ENCODE assay signal across 15 cellular contexts in genomic region chr12:115216300-115216699, GRCh38.
DNase-seq lines count a peak whose midpoint lies in the region; ATAC-seq and TF ChIP-seq lines count a peak whose summit lies in the region.
"Had no signal": no experiment of that assay in that cellular context is flagged by ENCODE, and none has a peak within 500 bp of the region (broad histone marks: within the 10 kb centered on the region; RNA-seq: fewer than 3 reads in every experiment).

No MANE protein-coding gene starts in this region.

- H3K79me2 ChIP-seq in PC-3 (ENCODE audit: low read length) (no peaks in the 10 kb centered on the region), trophoblast cell (ENCODE audit: control insufficient read depth, insufficient read depth, low read length, poor library complexity) (no peaks in the 10 kb centered on the region)

- H3F3A ChIP-seq in PC-3 (ENCODE audit: low read length, unreplicated experiment) = no peaks in the 10 kb centered on the region

- no CpG with 5 or more reads among the region's 5 CpGs for WGBS in trophoblast cell (ENCODE audit: extremely low coverage, insufficient coverage, insufficient read length)

- POLR2A ChIA-PET in PC-3 (lab: Charles Lee; ENCODE audit: unreplicated experiment) = no interaction called here

- H3K18ac ChIP-seq in trophoblast cell (ENCODE audit: low read length) = no peak overlapping the region

- H3K36me3 ChIP-seq in PC-3 (ENCODE audit: low read depth, low read length) (no peaks in the 10 kb centered on the region), trophoblast cell (ENCODE audit: control insufficient read depth in 1 of 2, insufficient read depth in 2 of 2, low read length in 2 of 2) (no peaks in the 10 kb centered on the region)
- H3K36me3 ChIP-seq: BLaER1 treated with 17β-estradiol and CSF1 and Interleukin-3, amounts not matched to agents 10 nM and 100 nM had no signal

- H3K9me3 ChIP-seq in PC-3 (ENCODE audit: low read length) (no peaks in the 10 kb centered on the region), trophoblast cell (ENCODE audit: insufficient read depth, low read depth, low read length) (no peaks in the 10 kb centered on the region)

- ATAC-seq in PC-3 (no peak), foreskin keratinocyte (peak; percentile 51), GM18873 (IDR thresholded peaks at IDR 0.05; ENCODE audit: low FRiP score, unreplicated experiment) (no peak)
- ATAC-seq: HCT116, HepG2 had no signal

- no peak overlapping the region for H4K91ac ChIP-seq in trophoblast cell (ENCODE audit: low read depth, low read length)

- BruUV-seq in PC-3 (replicated peaks; lab: Mats Ljungman, UMichigan) = no TSS peak

- no peak overlapping the region for H4K8ac ChIP-seq in trophoblast cell (ENCODE audit: low read depth, low read length)

- H2BK12ac ChIP-seq in trophoblast cell (ENCODE audit: low read length) = no peak overlapping the region

- H3K23ac ChIP-seq in trophoblast cell (ENCODE audit: low read length) = no peak overlapping the region

- no peak overlapping the region for H4K12ac ChIP-seq in trophoblast cell (ENCODE audit: low read depth, low read length)

- H3K9ac ChIP-seq in PC-3 (ENCODE audit: low read length) (no peak overlapping the region), trophoblast cell (ENCODE audit: low read length) (no peak overlapping the region)
- H3K9ac ChIP-seq: BLaER1 treated with 17β-estradiol and CSF1 and Interleukin-3, amounts not matched to agents 10 nM and 100 nM; GM23248 had no signal

- H4K20me1 ChIP-seq in PC-3 (ENCODE audit: low read length) = no peaks in the 10 kb centered on the region
- H4K20me1 ChIP-seq: BLaER1 treated with 17β-estradiol and CSF1 and Interleukin-3, amounts not matched to agents 10 nM and 100 nM had no signal

- intact Hi-C loops in PC-3 (cut with micrococcal nuclease) = no loop called here

- no peaks in the 10 kb centered on the region for H3K4me1 ChIP-seq in PC-3 (ENCODE audit: insufficient read depth, low read length)
- no peaks in the 10 kb centered on the region for H3K4me1 ChIP-seq in foreskin keratinocyte
- H3K4me1 ChIP-seq in trophoblast cell (ENCODE audit: control insufficient read depth in 1 of 2, insufficient read depth in 2 of 2, low read length in 2 of 2) = peaks cover 8 to 13% of the 10 kb centered on the region in 2 experiments

- CTCF ChIA-PET in PC-3 (lab: Charles Lee) = no interaction called here

- no peak for TF ChIP-seq CTCF in PC-3 (conservative IDR thresholded peaks at IDR 0.05; ENCODE audit: low read depth, low read length)
- no peak for TF ChIP-seq CTCF in foreskin keratinocyte (conservative IDR thresholded peaks at IDR 0.05)

- H2AK5ac ChIP-seq in trophoblast cell (ENCODE audit: low read length) = peak overlapping the region; percentile 53

- H2AFZ ChIP-seq in PC-3 (ENCODE audit: low read length) = no peak overlapping the region
- no peak overlapping the region for H2AFZ ChIP-seq in trophoblast cell (ENCODE audit: insufficient read depth, low read length, poor library complexity)
- H2AFZ ChIP-seq: GM23248 had no signal

- peaks cover 7% of the 10 kb centered on the region for H3K79me1 ChIP-seq in trophoblast cell (ENCODE audit: low read length)

- H3K27ac ChIP-seq in PC-3 (ENCODE audit: low read length) (no peak overlapping the region), foreskin keratinocyte (no peak overlapping the region), trophoblast cell (ENCODE audit: low read depth, low read length) (no peak overlapping the region)
- H3K27ac ChIP-seq: BLaER1 treated with 17β-estradiol and CSF1 and Interleukin-3, amounts not matched to agents 10 nM and 100 nM; GM23248 had no signal

- no peak overlapping the region for H3K14ac ChIP-seq in trophoblast cell (ENCODE audit: low read length)

- no peak overlapping the region for H3K4me2 ChIP-seq in PC-3 (ENCODE audit: low read length)
- H3K4me2 ChIP-seq in trophoblast cell (ENCODE audit: low read length) = no peak overlapping the region
- H3K4me2 ChIP-seq: BLaER1 treated with 17β-estradiol and CSF1 and Interleukin-3, amounts not matched to agents 10 nM and 100 nM had no signal

- no peaks in the 10 kb centered on the region for H3K9me2 ChIP-seq in PC-3 (replicated peaks; ENCODE audit: low read length)

- H2BK120ac ChIP-seq in trophoblast cell (ENCODE audit: insufficient read depth, low read length, poor library complexity) = no peak overlapping the region

- no peak overlapping the region for H2BK5ac ChIP-seq in trophoblast cell (ENCODE audit: low read depth, low read length, poor library complexity)

- H3K4ac ChIP-seq in trophoblast cell (ENCODE audit: low read depth, low read length) = no peak overlapping the region

- H3K4me3 ChIP-seq in PC-3 (ENCODE audit: low read length) (no peak overlapping the region), trophoblast cell (ENCODE audit: low read depth, low read length) (no peak overlapping the region)
- H3K4me3 ChIP-seq: BLaER1 treated with 17β-estradiol and CSF1 and Interleukin-3, amounts not matched to agents 10 nM and 100 nM; GM23248 had no signal

- H3K27me3 ChIP-seq in PC-3 (ENCODE audit: low read length) (no peaks in the 10 kb centered on the region), foreskin keratinocyte (no peaks in the 10 kb centered on the region), trophoblast cell (ENCODE audit: insufficient read depth, low read length) (no peaks in the 10 kb centered on the region)
- H3K27me3 ChIP-seq: BLaER1 treated with 17β-estradiol and CSF1 and Interleukin-3, amounts not matched to agents 10 nM and 100 nM had no signal

- peak; percentile 25 for DNase-seq in EL
- peak; percentile 30 for DNase-seq in PC-3
- DNase-seq in foreskin keratinocyte = no peak
- DNase-seq in trophoblast cell = no peak
- no peak for DNase-seq in RKO (ENCODE audit: low spot score)
- no peak for DNase-seq in NOMO-1 treated with dmso at 0.1 percent for 144 hours (lab: John Stamatoyannopoulos, UW; ENCODE audit: unreplicated experiment)
- DNase-seq: ACHN; CD4-positive, CD25-positive, alpha-beta regulatory T cell; DMS53; GDM1; GM23248 had no signal

Comparison
In these comparisons a context has a peak if more than half of its experiments do, and no peak if none do; other contexts are left out.
1. DNase-seq: peak in EL (single experiment) and PC-3 (single experiment); none in foreskin keratinocyte (0 of 2), trophoblast cell (0 of 2), RKO (single experiment) and NOMO-1 treated with dmso at 0.1 percent for 144 hours (single experiment).